Comparison of ENCODE assay signal across 8 cellular contexts in genomic region chr7:10939911-10940747, GRCh38.
DNase-seq lines count a peak whose midpoint lies in the region; ATAC-seq and TF ChIP-seq lines count a peak whose summit lies in the region.

No MANE protein-coding gene starts in this region.

- no peak for TF ChIP-seq CTCF in coronary artery (IDR thresholded peaks at IDR 0.05)

- H3K9ac ChIP-seq in BLaER1, result peak overlapping the region; percentile 98

- peak; percentile 92 for ATAC-seq in HG03442 (IDR thresholded peaks at IDR 0.05; ENCODE audit: unreplicated experiment)

- H4K20me1 ChIP-seq in BLaER1, result peaks cover 31% of the 10 kb centered on the region

- H3K4me2 ChIP-seq in BLaER1, result peak overlapping the region; percentile 84

- H3K27me3 ChIP-seq in BLaER1, result no peaks in the 10 kb centered on the region

- peaks cover 25% of the 10 kb centered on the region for H3K36me3 ChIP-seq in BLaER1

- H3K4me3 ChIP-seq in BLaER1 (peak overlapping the region; percentile 89), coronary artery (peak overlapping the region; percentile 78)

- DNase-seq in GM19240 (ENCODE audit: insufficient read length, low spot score) (peak; percentile 85), NCI-H510A treated with DMSO at 0.1 percent for 48 hours (lab: John Stamatoyannopoulos, UW) (peak; percentile 98), coronary artery (ENCODE audit: low spot score) (peak; percentile 95), left kidney (ENCODE audit: low read depth, low spot score) (peak; percentile 98)
- peak; percentile 83 to 88 for DNase-seq in activated CD4-positive, alpha-beta T cell treated with anti-CD3 and anti-CD28 coated beads for 4 hours
- DNase-seq in stimulated activated CD4-positive, alpha-beta T cell treated with anti-CD3 and anti-CD28 coated beads, Interleukin-1b, Interleukin-23, amount 100 ng/mL, for 48 hours, result peak; percentile 86

- H3K4me1 ChIP-seq in BLaER1, result peaks cover 35% of the 10 kb centered on the region

- H3K9me3 ChIP-seq in BLaER1, result no peaks in the 10 kb centered on the region

- H3K27ac ChIP-seq in BLaER1 (peak overlapping the region; percentile 99), coronary artery (peak overlapping the region; percentile 88 to 90)

Comparison
In these comparisons a context has a peak if more than half of its experiments do, and no peak if none do; other contexts are left out.
1. Peak in every context shown above with its lines: DNase-seq, ATAC-seq, H3K4me3 ChIP-seq and H3K27ac ChIP-seq.